In genomic region chr16:89555780-89556179, GRCh38 we compare ENCODE assay signal across 25 cellular contexts. TPM values are rescaled to one million over a fixed set of nuclear protein-coding genes. Genes with fewer than 3 reads are reported as not detected.
A peak's percentile ranks its signal among the peaks of the same experiment; 100 is the strongest.
DNase-seq lines count a peak whose midpoint lies in the region; ATAC-seq and TF ChIP-seq lines count a peak whose summit lies in the region.
"Had no signal": no experiment of that assay in that cellular context is flagged by ENCODE, and none has a peak within 500 bp of the region (broad histone marks: within the 10 kb centered on the region; RNA-seq: fewer than 3 reads in every experiment).

No MANE protein-coding gene starts in this region.

- no peaks in the 10 kb centered on the region for H3K9me3 Mint-ChIP-seq in activated CD4-positive, alpha-beta T cell treated with anti-CD3 and anti-CD28 coated beads, Interleukin-2, amount 10 ng/mL, durations not matched to agents 24 days and 14 days
- H3K9me3 Mint-ChIP-seq in nephron = no peaks in the 10 kb centered on the region
- H3K9me3 Mint-ChIP-seq in type B pancreatic cell = no peaks in the 10 kb centered on the region
- H3K9me3 Mint-ChIP-seq: CD8-positive, alpha-beta memory T cell had no signal

- H3K27me3 Mint-ChIP-seq in activated CD4-positive, alpha-beta T cell treated with anti-CD3 and anti-CD28 coated beads, Interleukin-2, amount 10 ng/mL, durations not matched to agents 24 days and 14 days = no peaks in the 10 kb centered on the region
- no peaks in the 10 kb centered on the region for H3K27me3 Mint-ChIP-seq in T-helper 17 cell
- H3K27me3 Mint-ChIP-seq in nephron (ENCODE audit: low read depth) = no peaks in the 10 kb centered on the region
- H3K27me3 Mint-ChIP-seq in type B pancreatic cell = no peaks in the 10 kb centered on the region
- H3K27me3 Mint-ChIP-seq: CD8-positive, alpha-beta memory T cell had no signal

- no peak overlapping the region for H3K4me3 Mint-ChIP-seq in activated CD4-positive, alpha-beta T cell treated with anti-CD3 and anti-CD28 coated beads, Interleukin-2, amount 10 ng/mL, durations not matched to agents 24 days and 14 days
- H3K4me3 Mint-ChIP-seq in T-helper 17 cell (no peak overlapping the region), nephron (peak overlapping the region in 2 of 3 experiments; percentile 63 to 69), type B pancreatic cell (peak overlapping the region; percentile 41)

- ATAC-seq in T-helper 17 cell = no peak
- no peak for ATAC-seq in SK-N-SH treated with all-trans-retinoic acid at 6 μM for 48 hours
- ATAC-seq in GM21526 (IDR thresholded peaks at IDR 0.05; ENCODE audit: low FRiP score, unreplicated experiment) = no peak
- ATAC-seq: Right ventricle myocardium inferior had no signal

- no peaks in the 10 kb centered on the region for H3K9me3 ChIP-seq in T-helper 17 cell (ENCODE audit: control insufficient read depth, low read length, poor library complexity, severe bottlenecking)
- H3K9me3 ChIP-seq: Peyer's patch, SJSA1 had no signal

- peaks cover 26% of the 10 kb centered on the region for H3K36me3 Mint-ChIP-seq in activated CD4-positive, alpha-beta T cell treated with anti-CD3 and anti-CD28 coated beads, Interleukin-2, amount 10 ng/mL, durations not matched to agents 24 days and 14 days (ENCODE audit: low read depth)
- no peaks in the 10 kb centered on the region for H3K36me3 Mint-ChIP-seq in T-helper 17 cell (ENCODE audit: low read depth)
- peaks cover 46% of the 10 kb centered on the region for H3K36me3 Mint-ChIP-seq in nephron (ENCODE audit: low read depth)
- peaks cover 11% of the 10 kb centered on the region for H3K36me3 Mint-ChIP-seq in type B pancreatic cell

- TF ChIP-seq CTCF in nephron (IDR thresholded peaks at IDR 0.05; ENCODE audit: unreplicated experiment in 3 of 3) (no peak), type B pancreatic cell (conservative IDR thresholded peaks at IDR 0.05) (no peak)

- intact Hi-C loops in activated CD4-positive, alpha-beta T cell treated with anti-CD3 and anti-CD28 coated beads, Interleukin-2, amount 10 ng/mL, durations not matched to agents 24 days and 14 days (cut with micrococcal nuclease) = loop anchor here (5.0 kb wide), 2 partner anchors 48 to 223 kb away; partner anchors contain the start of gene SPG7

- H3K4me1 Mint-ChIP-seq in activated CD4-positive, alpha-beta T cell treated with anti-CD3 and anti-CD28 coated beads, Interleukin-2, amount 10 ng/mL, durations not matched to agents 24 days and 14 days = peaks cover 12% of the 10 kb centered on the region
- H3K4me1 Mint-ChIP-seq in T-helper 17 cell = peaks cover 6% of the 10 kb centered on the region
- peaks cover 7% of the 10 kb centered on the region for H3K4me1 Mint-ChIP-seq in nephron
- H3K4me1 Mint-ChIP-seq in type B pancreatic cell (ENCODE audit: unreplicated experiment) = peaks cover 8% of the 10 kb centered on the region

- peak overlapping the region; percentile 18 for H3K27ac Mint-ChIP-seq in activated CD4-positive, alpha-beta T cell treated with anti-CD3 and anti-CD28 coated beads, Interleukin-2, amount 10 ng/mL, durations not matched to agents 24 days and 14 days
- H3K27ac Mint-ChIP-seq in T-helper 17 cell (peak overlapping the region; percentile 60), nephron (peak overlapping the region; percentile 6 to 94 (median 85)), type B pancreatic cell (peak overlapping the region; percentile 49)

- DNase-seq in activated CD4-positive, alpha-beta T cell treated with anti-CD3 and anti-CD28 coated beads, Interleukin-2, amount 10 ng/mL, durations not matched to agents 24 days and 14 days = no peak
- DNase-seq in activated CD4-positive, alpha-beta T cell treated with anti-CD3 and anti-CD28 coated beads for 4 hours = no peak
- DNase-seq in T-helper 17 cell (no peak), type B pancreatic cell (ENCODE audit: extremely low spot score, unreplicated experiment) (no peak), Ammon's horn (ENCODE audit: low spot score) (no peak)
- DNase-seq: ACHN; CD8-positive, alpha-beta memory T cell; GOT3; HCEC 1CT; NCI-H1105 treated with DMSO at 0.1 percent for 48 hours; NCI-H1694; NCI-H2081; NCI-H2171; NCI-H345; NCI-H524; NCI-H774; NK-92 treated with Interleukin-12 subunit alpha and Interleukin-12 subunit beta, amount 100 ng/mL, for 24 hours; Peyer's patch had no signal

TF ChIP-seq in SK-N-SH treated with all-trans-retinoic acid at 6 μM for 48 hours, 23 proteins besides CTCF, POLR2A, EP300 and RAD21 (continues in another document):
- no peak for TF ChIP-seq ISL1 (CRISPR knock-in tag; IDR thresholded peaks at IDR 0.05)
- TF ChIP-seq, protein P1, sequence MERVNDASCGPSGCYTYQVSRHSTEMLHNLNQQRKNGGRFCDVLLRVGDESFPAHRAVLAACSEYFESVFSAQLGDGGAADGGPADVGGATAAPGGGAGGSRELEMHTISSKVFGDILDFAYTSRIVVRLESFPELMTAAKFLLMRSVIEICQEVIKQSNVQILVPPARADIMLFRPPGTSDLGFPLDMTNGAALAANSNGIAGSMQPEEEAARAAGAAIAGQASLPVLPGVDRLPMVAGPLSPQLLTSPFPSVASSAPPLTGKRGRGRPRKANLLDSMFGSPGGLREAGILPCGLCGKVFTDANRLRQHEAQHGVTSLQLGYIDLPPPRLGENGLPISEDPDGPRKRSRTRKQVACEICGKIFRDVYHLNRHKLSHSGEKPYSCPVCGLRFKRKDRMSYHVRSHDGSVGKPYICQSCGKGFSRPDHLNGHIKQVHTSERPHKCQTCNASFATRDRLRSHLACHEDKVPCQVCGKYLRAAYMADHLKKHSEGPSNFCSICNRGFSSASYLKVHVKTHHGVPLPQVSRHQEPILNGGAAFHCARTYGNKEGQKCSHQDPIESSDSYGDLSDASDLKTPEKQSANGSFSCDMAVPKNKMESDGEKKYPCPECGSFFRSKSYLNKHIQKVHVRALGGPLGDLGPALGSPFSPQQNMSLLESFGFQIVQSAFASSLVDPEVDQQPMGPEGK (CRISPR knock-in tag; IDR thresholded peaks at IDR 0.05; ENCODE audit: borderline replicate concordance) = no peak
- TF ChIP-seq CREB5 (CRISPR knock-in tag; IDR thresholded peaks at IDR 0.05; ENCODE audit: low read depth) = no peak
- no peak for TF ChIP-seq ESRRG (CRISPR knock-in tag; IDR thresholded peaks at IDR 0.05)
- TF ChIP-seq CSDC2 (CRISPR knock-in tag; IDR thresholded peaks at IDR 0.05) = no peak
- no peak for TF ChIP-seq POU6F1 (CRISPR knock-in tag; IDR thresholded peaks at IDR 0.05; ENCODE audit: borderline replicate concordance, low read depth)
- TF ChIP-seq GLIS3 (CRISPR knock-in tag; IDR thresholded peaks at IDR 0.05) = no peak
- TF ChIP-seq BACH2 (CRISPR knock-in tag; IDR thresholded peaks at IDR 0.05; ENCODE audit: borderline replicate concordance) = no peak

RNA-seq across cellular contexts. Expression of gene RPL13, which starts 4.7 kb away (rescaled TPM):
- 2,234 and 2,296 TPM in 2 replicates for total RNA-seq in activated CD4-positive, alpha-beta T cell treated with anti-CD3 and anti-CD28 coated beads, Interleukin-2, amount 10 ng/mL, durations not matched to agents 24 days and 14 days
- total RNA-seq in T-helper 17 cell = 1,000 to 10,000 TPM; 4,192 to 4,476 TPM
- 2,449 and 2,557 TPM in 2 replicates for total RNA-seq in type B pancreatic cell (ENCODE audit: low replicate concordance)

RNA-seq across cellular contexts. Expression of gene CPNE7, which starts 19.8 kb away (rescaled TPM):
- 46.6 and 56.0 TPM in 2 replicates for total RNA-seq in activated CD4-positive, alpha-beta T cell treated with anti-CD3 and anti-CD28 coated beads, Interleukin-2, amount 10 ng/mL, durations not matched to agents 24 days and 14 days
- total RNA-seq in T-helper 17 cell (1 to 10 TPM; 4.7 to 8.2 TPM), type B pancreatic cell (ENCODE audit: low replicate concordance) (1.6 and 6.5 TPM in 2 replicates)
- total RNA-seq: OCI-LY7, Right ventricle myocardium inferior had no signal

RNA-seq across cellular contexts. Expression of gene SPG7, which starts 47.6 kb away (rescaled TPM):
- total RNA-seq in activated CD4-positive, alpha-beta T cell treated with anti-CD3 and anti-CD28 coated beads, Interleukin-2, amount 10 ng/mL, durations not matched to agents 24 days and 14 days = 109 and 110 TPM in 2 replicates
- total RNA-seq in T-helper 17 cell = 100 to 1,000 TPM; 140 to 154 TPM
- 120 and 129 TPM in 2 replicates for total RNA-seq in type B pancreatic cell (ENCODE audit: low replicate concordance)

RNA-seq across cellular contexts. Expression of gene DPEP1, which starts 57.7 kb away (rescaled TPM):
- not detected in 2 replicates for total RNA-seq in activated CD4-positive, alpha-beta T cell treated with anti-CD3 and anti-CD28 coated beads, Interleukin-2, amount 10 ng/mL, durations not matched to agents 24 days and 14 days
- total RNA-seq in T-helper 17 cell = not detected
- 13.4 and 16.7 TPM in 2 replicates for total RNA-seq in type B pancreatic cell (ENCODE audit: low replicate concordance)
- total RNA-seq: CD8-positive, alpha-beta memory T cell; Daoy; OCI-LY7; Right ventricle myocardium inferior had no signal

Comparison
In these comparisons a context has a peak if more than half of its experiments do, and no peak if none do; other contexts are left out.
1. H3K27ac Mint-ChIP-seq: peak in every context shown above with its lines; median percentile 85 in nephron; 60 in T-helper 17 cell; 49 in type B pancreatic cell; 18 in activated CD4-positive, alpha-beta T cell treated with anti-CD3 and anti-CD28 coated beads, Interleukin-2, amount 10 ng/mL, durations not matched to agents 24 days and 14 days.
2. H3K4me3 Mint-ChIP-seq: peak in nephron (2 of 3) and type B pancreatic cell (single experiment); none in activated CD4-positive, alpha-beta T cell treated with anti-CD3 and anti-CD28 coated beads, Interleukin-2, amount 10 ng/mL, durations not matched to agents 24 days and 14 days (single experiment) and T-helper 17 cell (single experiment).